Comparison of ENCODE assay signal across 10 cellular contexts in the genomic region with DNA sequence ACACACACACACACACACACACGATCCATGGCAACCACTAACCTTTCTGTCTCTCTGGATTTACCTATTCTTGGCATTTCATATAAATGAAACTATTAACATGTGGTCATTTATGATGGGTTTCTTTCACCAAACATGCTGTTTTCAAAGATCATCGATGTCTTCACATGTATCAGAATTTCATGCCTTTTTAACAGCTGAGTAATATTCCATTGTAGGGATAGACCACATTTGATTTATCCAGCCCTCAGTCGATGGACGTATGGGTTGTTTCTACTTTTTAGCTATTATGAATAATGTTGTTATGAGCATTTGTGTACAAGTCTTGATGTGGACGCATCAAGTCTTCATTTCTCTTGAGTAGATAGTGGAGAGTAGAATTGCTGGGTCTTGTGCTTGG.
"Had no signal": no experiment of that assay in that cellular context is flagged by ENCODE, and none has a peak within 500 bp of the region (broad histone marks: within the 10 kb centered on the region; RNA-seq: fewer than 3 reads in every experiment).

No MANE protein-coding gene starts in this region.

- FAIRE-seq: H1, H54, HepG2 had no signal

- H3K27ac Mint-ChIP-seq: GM23338, HFFc6, IgD-negative memory B cell had no signal

- H3K4me3 ChIP-seq: GM23338 had no signal

- H3K9me3 Mint-ChIP-seq: HFFc6, IgD-negative memory B cell had no signal

- H3K27ac ChIP-seq: HL-60 had no signal

- H2AFZ ChIP-seq: GM23338 had no signal

- H3K4me3 Mint-ChIP-seq: GM23338, H9, HFFc6, IgD-negative memory B cell had no signal

- DNase-seq: H9, HCEC 1CT, HFFc6, KG1 had no signal

- ATAC-seq: HepG2 had no signal

- H3K4me1 Mint-ChIP-seq: IgD-negative memory B cell had no signal

- H3K36me3 Mint-ChIP-seq: IgD-negative memory B cell had no signal

- H3K4me2 ChIP-seq: GM23338 had no signal
